1 cellular context compared by ENCODE assay signal in the genomic region with DNA sequence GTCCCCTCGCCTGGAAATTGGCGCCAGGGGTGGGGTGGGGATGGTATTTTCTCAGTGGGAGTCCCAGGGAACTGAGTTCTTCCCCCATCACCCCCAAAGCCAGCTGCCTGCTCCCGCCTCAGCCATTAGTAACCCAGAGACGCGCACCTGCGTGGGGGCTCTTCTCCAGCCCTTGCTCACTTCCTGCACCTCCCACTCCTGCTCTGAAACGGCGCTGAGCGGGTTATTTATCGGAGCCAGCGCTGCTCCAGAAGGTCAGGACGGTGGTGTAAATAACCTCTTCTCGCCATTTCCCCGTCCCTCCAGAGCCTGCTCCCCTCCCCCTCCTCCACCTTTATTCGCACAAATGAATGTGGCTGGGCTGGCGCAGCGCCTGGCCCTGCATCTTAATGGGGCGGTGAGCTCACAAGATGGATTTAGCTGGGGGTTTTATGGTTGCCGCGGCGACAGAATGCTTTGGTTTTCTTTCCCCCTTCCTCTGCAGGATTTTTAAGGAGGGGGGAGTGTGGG.
TF ChIP-seq lines count a peak whose summit lies in the region.

No MANE protein-coding gene starts in this region.

TF ChIP-seq in HEK293, 187 proteins besides CTCF, POLR2A, EP300 and RAD21 (continued from another document and continues in another):
- TF ChIP-seq ZNF311 (tag by site-specific recombination; IDR thresholded peaks at IDR 0.05; ENCODE audit: borderline replicate concordance) (no peak), KLF1 (tag by site-specific recombination; IDR thresholded peaks at IDR 0.05) (0 out of 2 replicates have a peak, but pooled peaks have one; percentile 7), ZNF473 (tag by site-specific recombination; IDR thresholded peaks at IDR 0.05) (no peak), ZNF792 (tag by site-specific recombination; IDR thresholded peaks at IDR 0.05) (no peak), REPIN1 (tag by site-specific recombination; IDR thresholded peaks at IDR 0.05; ENCODE audit: low read depth) (no peak), ZIC2 (tag by site-specific recombination; IDR thresholded peaks at IDR 0.05) (0 out of 2 replicates have a peak, but pooled peaks have one; percentile 24), ZNF114 (tag by site-specific recombination; IDR thresholded peaks at IDR 0.05) (no peak), KLF7 (tag by site-specific recombination; IDR thresholded peaks at IDR 0.05; ENCODE audit: borderline replicate concordance) (no peak), ZNF335 (tag by site-specific recombination; conservative IDR thresholded peaks at IDR 0.05) (no peak; the same call in 1 of the 2 replicates), ZNF514 (tag by site-specific recombination; IDR thresholded peaks at IDR 0.05) (no peak), ZNF132 (tag by site-specific recombination; IDR thresholded peaks at IDR 0.05; ENCODE audit: borderline replicate concordance) (no peak), ZNF169 (tag by site-specific recombination; IDR thresholded peaks at IDR 0.05) (no peak), IKZF3 (tag by site-specific recombination; IDR thresholded peaks at IDR 0.05) (peak; percentile 32; the same call in 1 of the 2 replicates), ZNF610 (tag by site-specific recombination; IDR thresholded peaks at IDR 0.05; ENCODE audit: borderline replicate concordance) (no peak), ZNF521 (tag by site-specific recombination; IDR thresholded peaks at IDR 0.05) (no peak), GLI4 (tag by site-specific recombination; IDR thresholded peaks at IDR 0.05) (no peak), ZNF174 (tag by site-specific recombination; IDR thresholded peaks at IDR 0.05) (no peak), ZFP37 (tag by site-specific recombination; IDR thresholded peaks at IDR 0.05) (0 out of 2 replicates have a peak, but pooled peaks have one; percentile 27), ZNF202 (tag by site-specific recombination; IDR thresholded peaks at IDR 0.05; ENCODE audit: borderline replicate concordance) (no peak), ZNF626 (tag by site-specific recombination; IDR thresholded peaks at IDR 0.05) (no peak), ZNF394 (tag by site-specific recombination; IDR thresholded peaks at IDR 0.05; ENCODE audit: borderline replicate concordance) (no peak), ZNF24 (tag by site-specific recombination; IDR thresholded peaks at IDR 0.05) (peak; percentile 85; the same call in 1 of the 2 replicates), ZNF366 (tag by site-specific recombination; conservative IDR thresholded peaks at IDR 0.05) (peak; percentile 61), ZNF596 (tag by site-specific recombination; IDR thresholded peaks at IDR 0.05) (no peak), ZFP69B (tag by site-specific recombination; IDR thresholded peaks at IDR 0.05) (no peak), ZNF404 (tag by site-specific recombination; IDR thresholded peaks at IDR 0.05) (no peak), ZNF529 (tag by site-specific recombination; IDR thresholded peaks at IDR 0.05; ENCODE audit: insufficient replicate concordance) (no peak), ZNF791 (tag by site-specific recombination; IDR thresholded peaks at IDR 0.05) (no peak), ZNF2 (tag by site-specific recombination; IDR thresholded peaks at IDR 0.05) (0 out of 2 replicates have a peak, but pooled peaks have one; percentile 17), ZNF416 (tag by site-specific recombination; IDR thresholded peaks at IDR 0.05) (no peak), ZNF600 (tag by site-specific recombination; IDR thresholded peaks at IDR 0.05) (peak; percentile 92), ZNF701 (tag by site-specific recombination; IDR thresholded peaks at IDR 0.05) (no peak), ZNF621 (tag by site-specific recombination; IDR thresholded peaks at IDR 0.05) (no peak)
- TF ChIP-seq, protein P1, sequence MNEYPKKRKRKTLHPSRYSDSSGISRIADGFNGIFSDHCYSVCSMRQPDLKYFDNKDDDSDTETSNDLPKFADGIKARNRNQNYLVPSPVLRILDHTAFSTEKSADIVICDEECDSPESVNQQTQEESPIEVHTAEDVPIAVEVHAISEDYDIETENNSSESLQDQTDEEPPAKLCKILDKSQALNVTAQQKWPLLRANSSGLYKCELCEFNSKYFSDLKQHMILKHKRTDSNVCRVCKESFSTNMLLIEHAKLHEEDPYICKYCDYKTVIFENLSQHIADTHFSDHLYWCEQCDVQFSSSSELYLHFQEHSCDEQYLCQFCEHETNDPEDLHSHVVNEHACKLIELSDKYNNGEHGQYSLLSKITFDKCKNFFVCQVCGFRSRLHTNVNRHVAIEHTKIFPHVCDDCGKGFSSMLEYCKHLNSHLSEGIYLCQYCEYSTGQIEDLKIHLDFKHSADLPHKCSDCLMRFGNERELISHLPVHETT (tag by site-specific recombination; IDR thresholded peaks at IDR 0.05), result no peak
- TF ChIP-seq, protein P2, sequence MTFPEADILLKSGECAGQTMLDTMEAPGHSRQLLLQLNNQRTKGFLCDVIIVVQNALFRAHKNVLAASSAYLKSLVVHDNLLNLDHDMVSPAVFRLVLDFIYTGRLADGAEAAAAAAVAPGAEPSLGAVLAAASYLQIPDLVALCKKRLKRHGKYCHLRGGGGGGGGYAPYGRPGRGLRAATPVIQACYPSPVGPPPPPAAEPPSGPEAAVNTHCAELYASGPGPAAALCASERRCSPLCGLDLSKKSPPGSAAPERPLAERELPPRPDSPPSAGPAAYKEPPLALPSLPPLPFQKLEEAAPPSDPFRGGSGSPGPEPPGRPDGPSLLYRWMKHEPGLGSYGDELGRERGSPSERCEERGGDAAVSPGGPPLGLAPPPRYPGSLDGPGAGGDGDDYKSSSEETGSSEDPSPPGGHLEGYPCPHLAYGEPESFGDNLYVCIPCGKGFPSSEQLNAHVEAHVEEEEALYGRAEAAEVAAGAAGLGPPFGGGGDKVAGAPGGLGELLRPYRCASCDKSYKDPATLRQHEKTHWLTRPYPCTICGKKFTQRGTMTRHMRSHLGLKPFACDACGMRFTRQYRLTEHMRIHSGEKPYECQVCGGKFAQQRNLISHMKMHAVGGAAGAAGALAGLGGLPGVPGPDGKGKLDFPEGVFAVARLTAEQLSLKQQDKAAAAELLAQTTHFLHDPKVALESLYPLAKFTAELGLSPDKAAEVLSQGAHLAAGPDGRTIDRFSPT (tag by site-specific recombination; IDR thresholded peaks at IDR 0.05), result no peak; the same call in 1 of the 2 replicates
- TF ChIP-seq, protein P3, sequence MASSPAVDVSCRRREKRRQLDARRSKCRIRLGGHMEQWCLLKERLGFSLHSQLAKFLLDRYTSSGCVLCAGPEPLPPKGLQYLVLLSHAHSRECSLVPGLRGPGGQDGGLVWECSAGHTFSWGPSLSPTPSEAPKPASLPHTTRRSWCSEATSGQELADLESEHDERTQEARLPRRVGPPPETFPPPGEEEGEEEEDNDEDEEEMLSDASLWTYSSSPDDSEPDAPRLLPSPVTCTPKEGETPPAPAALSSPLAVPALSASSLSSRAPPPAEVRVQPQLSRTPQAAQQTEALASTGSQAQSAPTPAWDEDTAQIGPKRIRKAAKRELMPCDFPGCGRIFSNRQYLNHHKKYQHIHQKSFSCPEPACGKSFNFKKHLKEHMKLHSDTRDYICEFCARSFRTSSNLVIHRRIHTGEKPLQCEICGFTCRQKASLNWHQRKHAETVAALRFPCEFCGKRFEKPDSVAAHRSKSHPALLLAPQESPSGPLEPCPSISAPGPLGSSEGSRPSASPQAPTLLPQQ (tag by site-specific recombination; IDR thresholded peaks at IDR 0.05), result 0 out of 2 replicates have a peak, but pooled peaks have one; percentile 51
- TF ChIP-seq, protein P4, sequence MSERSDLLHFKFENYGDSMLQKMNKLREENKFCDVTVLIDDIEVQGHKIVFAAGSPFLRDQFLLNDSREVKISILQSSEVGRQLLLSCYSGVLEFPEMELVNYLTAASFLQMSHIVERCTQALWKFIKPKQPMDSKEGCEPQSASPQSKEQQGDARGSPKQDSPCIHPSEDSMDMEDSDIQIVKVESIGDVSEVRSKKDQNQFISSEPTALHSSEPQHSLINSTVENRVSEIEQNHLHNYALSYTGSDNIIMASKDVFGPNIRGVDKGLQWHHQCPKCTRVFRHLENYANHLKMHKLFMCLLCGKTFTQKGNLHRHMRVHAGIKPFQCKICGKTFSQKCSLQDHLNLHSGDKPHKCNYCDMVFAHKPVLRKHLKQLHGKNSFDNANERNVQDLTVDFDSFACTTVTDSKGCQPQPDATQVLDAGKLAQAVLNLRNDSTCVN (tag by site-specific recombination; optimal IDR thresholded peaks at IDR 0.05), result no peak
- TF ChIP-seq, protein P5, sequence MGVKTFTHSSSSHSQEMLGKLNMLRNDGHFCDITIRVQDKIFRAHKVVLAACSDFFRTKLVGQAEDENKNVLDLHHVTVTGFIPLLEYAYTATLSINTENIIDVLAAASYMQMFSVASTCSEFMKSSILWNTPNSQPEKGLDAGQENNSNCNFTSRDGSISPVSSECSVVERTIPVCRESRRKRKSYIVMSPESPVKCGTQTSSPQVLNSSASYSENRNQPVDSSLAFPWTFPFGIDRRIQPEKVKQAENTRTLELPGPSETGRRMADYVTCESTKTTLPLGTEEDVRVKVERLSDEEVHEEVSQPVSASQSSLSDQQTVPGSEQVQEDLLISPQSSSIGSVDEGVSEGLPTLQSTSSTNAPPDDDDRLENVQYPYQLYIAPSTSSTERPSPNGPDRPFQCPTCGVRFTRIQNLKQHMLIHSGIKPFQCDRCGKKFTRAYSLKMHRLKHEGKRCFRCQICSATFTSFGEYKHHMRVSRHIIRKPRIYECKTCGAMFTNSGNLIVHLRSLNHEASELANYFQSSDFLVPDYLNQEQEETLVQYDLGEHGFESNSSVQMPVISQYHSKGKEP (tag by site-specific recombination; IDR thresholded peaks at IDR 0.05), result no peak; the same call in 1 of the 2 replicates
- TF ChIP-seq, protein P6, sequence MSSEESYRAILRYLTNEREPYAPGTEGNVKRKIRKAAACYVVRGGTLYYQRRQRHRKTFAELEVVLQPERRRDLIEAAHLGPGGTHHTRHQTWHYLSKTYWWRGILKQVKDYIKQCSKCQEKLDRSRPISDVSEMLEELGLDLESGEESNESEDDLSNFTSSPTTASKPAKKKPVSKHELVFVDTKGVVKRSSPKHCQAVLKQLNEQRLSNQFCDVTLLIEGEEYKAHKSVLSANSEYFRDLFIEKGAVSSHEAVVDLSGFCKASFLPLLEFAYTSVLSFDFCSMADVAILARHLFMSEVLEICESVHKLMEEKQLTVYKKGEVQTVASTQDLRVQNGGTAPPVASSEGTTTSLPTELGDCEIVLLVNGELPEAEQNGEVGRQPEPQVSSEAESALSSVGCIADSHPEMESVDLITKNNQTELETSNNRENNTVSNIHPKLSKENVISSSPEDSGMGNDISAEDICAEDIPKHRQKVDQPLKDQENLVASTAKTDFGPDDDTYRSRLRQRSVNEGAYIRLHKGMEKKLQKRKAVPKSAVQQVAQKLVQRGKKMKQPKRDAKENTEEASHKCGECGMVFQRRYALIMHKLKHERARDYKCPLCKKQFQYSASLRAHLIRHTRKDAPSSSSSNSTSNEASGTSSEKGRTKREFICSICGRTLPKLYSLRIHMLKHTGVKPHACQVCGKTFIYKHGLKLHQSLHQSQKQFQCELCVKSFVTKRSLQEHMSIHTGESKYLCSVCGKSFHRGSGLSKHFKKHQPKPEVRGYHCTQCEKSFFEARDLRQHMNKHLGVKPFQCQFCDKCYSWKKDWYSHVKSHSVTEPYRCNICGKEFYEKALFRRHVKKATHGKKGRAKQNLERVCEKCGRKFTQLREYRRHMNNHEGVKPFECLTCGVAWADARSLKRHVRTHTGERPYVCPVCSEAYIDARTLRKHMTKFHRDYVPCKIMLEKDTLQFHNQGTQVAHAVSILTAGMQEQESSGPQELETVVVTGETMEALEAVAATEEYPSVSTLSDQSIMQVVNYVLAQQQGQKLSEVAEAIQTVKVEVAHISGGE (tag by site-specific recombination; conservative IDR thresholded peaks at IDR 0.05; ENCODE audit: low read depth), result no peak
- TF ChIP-seq, protein P7, sequence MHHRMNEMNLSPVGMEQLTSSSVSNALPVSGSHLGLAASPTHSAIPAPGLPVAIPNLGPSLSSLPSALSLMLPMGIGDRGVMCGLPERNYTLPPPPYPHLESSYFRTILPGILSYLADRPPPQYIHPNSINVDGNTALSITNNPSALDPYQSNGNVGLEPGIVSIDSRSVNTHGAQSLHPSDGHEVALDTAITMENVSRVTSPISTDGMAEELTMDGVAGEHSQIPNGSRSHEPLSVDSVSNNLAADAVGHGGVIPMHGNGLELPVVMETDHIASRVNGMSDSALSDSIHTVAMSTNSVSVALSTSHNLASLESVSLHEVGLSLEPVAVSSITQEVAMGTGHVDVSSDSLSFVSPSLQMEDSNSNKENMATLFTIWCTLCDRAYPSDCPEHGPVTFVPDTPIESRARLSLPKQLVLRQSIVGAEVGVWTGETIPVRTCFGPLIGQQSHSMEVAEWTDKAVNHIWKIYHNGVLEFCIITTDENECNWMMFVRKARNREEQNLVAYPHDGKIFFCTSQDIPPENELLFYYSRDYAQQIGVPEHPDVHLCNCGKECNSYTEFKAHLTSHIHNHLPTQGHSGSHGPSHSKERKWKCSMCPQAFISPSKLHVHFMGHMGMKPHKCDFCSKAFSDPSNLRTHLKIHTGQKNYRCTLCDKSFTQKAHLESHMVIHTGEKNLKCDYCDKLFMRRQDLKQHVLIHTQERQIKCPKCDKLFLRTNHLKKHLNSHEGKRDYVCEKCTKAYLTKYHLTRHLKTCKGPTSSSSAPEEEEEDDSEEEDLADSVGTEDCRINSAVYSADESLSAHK (tag by site-specific recombination; IDR thresholded peaks at IDR 0.05), result no peak
- TF ChIP-seq, protein P8, sequence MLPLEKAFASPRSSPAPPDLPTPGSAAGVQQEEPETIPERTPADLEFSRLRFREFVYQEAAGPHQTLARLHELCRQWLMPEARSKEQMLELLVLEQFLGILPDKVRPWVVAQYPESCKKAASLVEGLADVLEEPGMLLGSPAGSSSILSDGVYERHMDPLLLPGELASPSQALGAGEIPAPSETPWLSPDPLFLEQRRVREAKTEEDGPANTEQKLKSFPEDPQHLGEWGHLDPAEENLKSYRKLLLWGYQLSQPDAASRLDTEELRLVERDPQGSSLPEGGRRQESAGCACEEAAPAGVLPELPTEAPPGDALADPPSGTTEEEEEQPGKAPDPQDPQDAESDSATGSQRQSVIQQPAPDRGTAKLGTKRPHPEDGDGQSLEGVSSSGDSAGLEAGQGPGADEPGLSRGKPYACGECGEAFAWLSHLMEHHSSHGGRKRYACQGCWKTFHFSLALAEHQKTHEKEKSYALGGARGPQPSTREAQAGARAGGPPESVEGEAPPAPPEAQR (tag by site-specific recombination; IDR thresholded peaks at IDR 0.05), result no peak
- TF ChIP-seq, protein P9, sequence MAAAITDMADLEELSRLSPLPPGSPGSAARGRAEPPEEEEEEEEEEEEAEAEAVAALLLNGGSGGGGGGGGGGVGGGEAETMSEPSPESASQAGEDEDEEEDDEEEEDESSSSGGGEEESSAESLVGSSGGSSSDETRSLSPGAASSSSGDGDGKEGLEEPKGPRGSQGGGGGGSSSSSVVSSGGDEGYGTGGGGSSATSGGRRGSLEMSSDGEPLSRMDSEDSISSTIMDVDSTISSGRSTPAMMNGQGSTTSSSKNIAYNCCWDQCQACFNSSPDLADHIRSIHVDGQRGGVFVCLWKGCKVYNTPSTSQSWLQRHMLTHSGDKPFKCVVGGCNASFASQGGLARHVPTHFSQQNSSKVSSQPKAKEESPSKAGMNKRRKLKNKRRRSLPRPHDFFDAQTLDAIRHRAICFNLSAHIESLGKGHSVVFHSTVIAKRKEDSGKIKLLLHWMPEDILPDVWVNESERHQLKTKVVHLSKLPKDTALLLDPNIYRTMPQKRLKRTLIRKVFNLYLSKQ (tag by site-specific recombination; IDR thresholded peaks at IDR 0.05; ENCODE audit: borderline replicate concordance), result no peak
